Comparison of ENCODE assay signal across 24 cellular contexts in genomic region chr6:93389192-93389591, GRCh38. TPM values are rescaled to one million over a fixed set of nuclear protein-coding genes. Genes with fewer than 3 reads are reported as not detected.
DNase-seq lines count a peak whose midpoint lies in the region; ATAC-seq, FAIRE-seq and TF ChIP-seq lines count a peak whose summit lies in the region.
"Had no signal": no experiment of that assay in that cellular context is flagged by ENCODE, and none has a peak within 500 bp of the region (broad histone marks: within the 10 kb centered on the region; RNA-seq: fewer than 3 reads in every experiment).

No MANE protein-coding gene starts in this region.

- 17 to 56% (median 39%) methylated on average over 4 of the region's 4 CpGs for WGBS in small intestine, 3 donors

- no peak overlapping the region for H3K4me2 ChIP-seq in PC-3 (ENCODE audit: low read length)

- no peak for FAIRE-seq in small intestine (lab: Jason Lieb, UNC)

- H3K4me3 ChIP-seq in epithelial cell of proximal tubule (ENCODE audit: low read depth, low read length) = peak overlapping the region; percentile 9
- H3K4me3 ChIP-seq in small intestine (ENCODE audit: low read depth in 1 of 2, low read length in 2 of 2) = no peak overlapping the region
- H3K4me3 ChIP-seq in breast epithelium = no peak overlapping the region
- H3K4me3 ChIP-seq in PC-3 (ENCODE audit: low read length) = no peak overlapping the region
- H3K4me3 ChIP-seq: GM23248, HAP-1 had no signal

- intact Hi-C loops in left cardiac atrium (cut with DNase I) = no loop called here
- intact Hi-C loops in Right ventricle myocardium inferior (cut with DNase I) = no loop called here
- intact Hi-C loops in breast epithelium (cut with DNase I; ENCODE audit: low total_unique reads) = no loop called here
- intact Hi-C loops in PC-3 (cut with micrococcal nuclease) = no loop called here

- H2AFZ ChIP-seq in PC-3 (ENCODE audit: low read length) = no peak overlapping the region
- H2AFZ ChIP-seq: GM23248 had no signal

- TF ChIP-seq CTCF in epithelial cell of proximal tubule (conservative IDR thresholded peaks at IDR 0.05; ENCODE audit: low read depth, low read length) = no peak
- no peak for TF ChIP-seq CTCF in breast epithelium (IDR thresholded peaks at IDR 0.05)
- no peak for TF ChIP-seq CTCF in PC-3 (conservative IDR thresholded peaks at IDR 0.05; ENCODE audit: low read depth, low read length)

- ATAC-seq in left cardiac atrium (peak; percentile 19 to 53), Right ventricle myocardium inferior (no peak), PC-3 (no peak)

- CTCF ChIA-PET in PC-3 (lab: Charles Lee) = no interaction called here

- no peaks in the 10 kb centered on the region for H3K4me1 ChIP-seq in small intestine (ENCODE audit: control insufficient read depth in 2 of 2, insufficient read depth in 1 of 2, low read depth in 1 of 2, low read length in 1 of 2)
- no peaks in the 10 kb centered on the region for H3K4me1 ChIP-seq in breast epithelium
- H3K4me1 ChIP-seq in PC-3 (ENCODE audit: insufficient read depth, low read length) = no peaks in the 10 kb centered on the region
- H3K4me1 ChIP-seq: BE2C, Caco-2 had no signal

- H3K27me3 ChIP-seq in small intestine (ENCODE audit: control insufficient read depth in 2 of 2, insufficient read depth in 2 of 2, low read length in 2 of 2) = no peaks in the 10 kb centered on the region
- no peaks in the 10 kb centered on the region for H3K27me3 ChIP-seq in breast epithelium
- no peaks in the 10 kb centered on the region for H3K27me3 ChIP-seq in PC-3 (ENCODE audit: low read length)
- H3K27me3 ChIP-seq: BE2C had no signal

- no peaks in the 10 kb centered on the region for H3F3A ChIP-seq in PC-3 (ENCODE audit: low read length, unreplicated experiment)

- H3K9me3 ChIP-seq in small intestine (ENCODE audit: control insufficient read depth, low read depth) (peaks cover 2% of the 10 kb centered on the region), breast epithelium (no peaks in the 10 kb centered on the region), PC-3 (ENCODE audit: low read length) (no peaks in the 10 kb centered on the region)
- H3K9me3 ChIP-seq: BE2C, Caco-2, HAP-1 had no signal

- DNase-seq in left cardiac atrium (no peak), Right ventricle myocardium inferior (ENCODE audit: missing footprints) (no peak), NCI-H2029 (lab: John Stamatoyannopoulos, UW) (peak; percentile 73), epithelial cell of proximal tubule (ENCODE audit: low read depth) (no peak), small intestine (peak; percentile 72), breast epithelium (ENCODE audit: low spot score in 2 of 2) (no peak), PC-3 (no peak)
- DNase-seq: BE2C; Caco-2; CD4-positive, CD25-positive, alpha-beta regulatory T cell; DMS153; GDM1; GM23248; Karpas-422; NCI-H1092; NCI-H1694 treated with DMSO at 0.1 percent for 48 hours; NCI-H510A; NCI-H82; RPMI8226 had no signal

- no peak for TF ChIP-seq POLR2A in breast epithelium (IDR thresholded peaks at IDR 0.05)

- H4K20me1 ChIP-seq in PC-3 (ENCODE audit: low read length) = no peaks in the 10 kb centered on the region

- POLR2A ChIA-PET in PC-3 (lab: Charles Lee; ENCODE audit: unreplicated experiment) = no interaction called here

- H3K27ac ChIP-seq in small intestine (ENCODE audit: low read depth in 1 of 2, low read length in 1 of 2) (no peak overlapping the region), breast epithelium (no peak overlapping the region), PC-3 (ENCODE audit: low read length) (no peak overlapping the region)
- H3K27ac ChIP-seq: GM23248 had no signal

- H3K36me3 ChIP-seq in small intestine (ENCODE audit: control insufficient read depth in 2 of 2, insufficient read depth in 2 of 2, low read length in 2 of 2) (no peaks in the 10 kb centered on the region), breast epithelium (no peaks in the 10 kb centered on the region), PC-3 (ENCODE audit: low read depth, low read length) (no peaks in the 10 kb centered on the region)
- H3K36me3 ChIP-seq: BE2C, HAP-1 had no signal

- BruUV-seq in PC-3 (replicated peaks; lab: Mats Ljungman, UMichigan) = no TSS peak

- no peak overlapping the region for H3K9ac ChIP-seq in PC-3 (ENCODE audit: low read length)
- H3K9ac ChIP-seq: GM23248 had no signal

- no peaks in the 10 kb centered on the region for H3K9me2 ChIP-seq in PC-3 (replicated peaks; ENCODE audit: low read length)

- no peaks in the 10 kb centered on the region for H3K79me2 ChIP-seq in PC-3 (ENCODE audit: low read length)

RNA-seq across cellular contexts. Expression of gene EPHA7, which starts 30.2 kb away (rescaled TPM):
- total RNA-seq in left cardiac atrium (1 to 10 TPM; 6.7 to 9.8 TPM), Right ventricle myocardium inferior (1.3 TPM), epithelial cell of proximal tubule (0.40 and 1.0 TPM in 2 replicates), breast epithelium (1 to 10 TPM in 1 of 3 donors, under 1 TPM in 2; 0.66 to 1.8 (median 0.80) TPM), PC-3 (2014; rRNA removed) (0.52 and 1.4 TPM in 2 replicates)
- 1 to 10 TPM in 1 of 3 donors, under 1 TPM in 1, not detected in 1; 0.27 to 1.1 TPM for polyA plus RNA-seq in small intestine
- total RNA-seq: Caco-2; CD4-positive, CD25-positive, alpha-beta regulatory T cell; GM23248; MCF 10A; T-helper 1 cell treated with Interleukin-12 subunit alpha and Interleukin-12 subunit beta and Interleukin-4 antibody, amounts not matched to agents 30 ng/mL and 1 ng/mL, for 36 hours had no signal
- polyA plus RNA-seq: AG04450; CD4-positive, CD25-positive, alpha-beta regulatory T cell; GM23248; IgD-negative memory B cell had no signal

Comparison
In these comparisons a context has a peak if more than half of its experiments do, and no peak if none do; other contexts are left out.
1. ATAC-seq: peak in left cardiac atrium (2 of 2); none in Right ventricle myocardium inferior (single experiment) and PC-3 (single experiment).
2. DNase-seq: peak in NCI-H2029 (single experiment) and small intestine (single experiment); none in left cardiac atrium (single experiment), Right ventricle myocardium inferior (single experiment), epithelial cell of proximal tubule (single experiment), breast epithelium (0 of 2) and PC-3 (single experiment).